Comparison of ENCODE assay signal across 7 cellular contexts in genomic region chr15:67836477-67836876, GRCh38. TPM values are rescaled to one million over a fixed set of nuclear protein-coding genes. Genes with fewer than 3 reads are reported as not detected.
DNase-seq lines count a peak whose midpoint lies in the region; ATAC-seq, FAIRE-seq and TF ChIP-seq lines count a peak whose summit lies in the region.

No MANE protein-coding gene starts in this region.

- CTCF ChIA-PET in endothelial cell of umbilical vein (lab: Charles Lee), result interaction anchor here (0.7 to 2.4 kb wide), 28 partner anchors 11 to 890 kb away, joined by 3 to 111 read pairs (median 4); partner anchors contain the start of gene C15orf61

- dilution Hi-C loops in endothelial cell of umbilical vein (cut with MboI; ENCODE audit: extremely low pct_ligation_motif_present, low sequenced_read_pairs), result no loop called here

- peaks cover 4% of the 10 kb centered on the region; the same call in 1 of the 2 replicates for H3K4me1 ChIP-seq in ES-I3 (ENCODE audit: insufficient read depth, low read length)
- peaks cover 9% of the 10 kb centered on the region; the same call in 1 of the 2 replicates for H3K4me1 ChIP-seq in MM.1S (ENCODE audit: low read length)
- peaks cover 42% of the 10 kb centered on the region for H3K4me1 ChIP-seq in endothelial cell of umbilical vein (ENCODE audit: control insufficient read depth, extremely low read depth, insufficient read depth, low read length)
- peaks cover 14 to 29% of the 10 kb centered on the region in 2 donors for H3K4me1 ChIP-seq in neuronal stem cell (ENCODE audit: control insufficient read depth in 2 of 2, insufficient read depth in 1 of 2, low read depth in 1 of 2, low read length in 2 of 2)

- no peak overlapping the region for H3K18ac ChIP-seq in neuronal stem cell (ENCODE audit: low read length)

- H3K9ac ChIP-seq in ES-I3 (ENCODE audit: low read depth, low read length) (peak overlapping the region; percentile 63; the same call in 1 of the 2 replicates), MM.1S (ENCODE audit: low read length) (no peak overlapping the region; the same call in 1 of the 2 replicates), endothelial cell of umbilical vein (replicated peaks; ENCODE audit: extremely low read depth, insufficient read depth, low read length) (no peak overlapping the region), neuronal stem cell (ENCODE audit: low read depth, low read length, poor library complexity) (no peak overlapping the region)

- no peak overlapping the region for H4K91ac ChIP-seq in neuronal stem cell (ENCODE audit: low read depth, low read length, poor library complexity)

- TF ChIP-seq CTCF in MM.1S (IDR thresholded peaks at IDR 0.05; ENCODE audit: low read length), result peak; percentile 80
- TF ChIP-seq CTCF in endothelial cell of umbilical vein (IDR thresholded peaks at IDR 0.05; ENCODE audit: extremely low read depth in 1 of 2, insufficient read depth in 1 of 2, low read depth in 1 of 2, low read length in 2 of 2), result peak; percentile 65 to 73

- H3K27ac ChIP-seq in MM.1S (ENCODE audit: low read length) (no peak overlapping the region), endothelial cell of umbilical vein (ENCODE audit: insufficient read depth, low read depth, low read length) (no peak overlapping the region), neuronal stem cell (replicated peaks; ENCODE audit: low read length) (no peak overlapping the region)

- H3K27me3 ChIP-seq in MM.1S (replicated peaks; ENCODE audit: insufficient read depth, low read length) (peaks cover 16% of the 10 kb centered on the region; the same call in 1 of the 2 replicates), endothelial cell of umbilical vein (ENCODE audit: control insufficient read depth in 2 of 2, insufficient read depth in 2 of 2, low read length in 2 of 2) (peaks cover 52 to 58% of the 10 kb centered on the region in 2 experiments), neuronal stem cell (ENCODE audit: control insufficient read depth in 3 of 3, insufficient read depth in 3 of 3, low read depth in 1 of 3, low read length in 3 of 3) (peaks cover 26 to 75% (median 60%) of the 10 kb centered on the region in 3 experiments)

- TF ChIP-seq POLR2A in endothelial cell of umbilical vein (IDR thresholded peaks at IDR 0.05; ENCODE audit: low read depth, low read length), result no peak

- no peak overlapping the region for H3K4ac ChIP-seq in neuronal stem cell (ENCODE audit: low read length)

- no peaks in the 10 kb centered on the region for H3K79me2 ChIP-seq in MM.1S (ENCODE audit: low read length)
- no peaks in the 10 kb centered on the region for H3K79me2 ChIP-seq in endothelial cell of umbilical vein (ENCODE audit: control insufficient read depth, insufficient read depth, low read length)

- no peak overlapping the region for H2BK5ac ChIP-seq in neuronal stem cell (ENCODE audit: low read length)

- peak; percentile 46 for DNase-seq in MM.1S
- DNase-seq in activated CD4-positive, alpha-beta T cell treated with anti-CD3 and anti-CD28 coated beads for 1 hour, result peak; percentile 29
- peak; percentile 52 for DNase-seq in endothelial cell of umbilical vein (ENCODE audit: low read depth, low spot score)
- no peak for DNase-seq in neuronal stem cell (ENCODE audit: low spot score)
- DNase-seq in Ammon's horn (ENCODE audit: low spot score), result no peak

- no peaks in the 10 kb centered on the region for H3K9me3 ChIP-seq in ES-I3 (ENCODE audit: control insufficient read depth, insufficient read depth, low read length)
- H3K9me3 ChIP-seq in MM.1S (replicated peaks; ENCODE audit: insufficient read depth, low read length), result no peaks in the 10 kb centered on the region
- no peaks in the 10 kb centered on the region for H3K9me3 ChIP-seq in endothelial cell of umbilical vein (replicated peaks; ENCODE audit: control insufficient read depth, insufficient read depth, low read length)
- H3K9me3 ChIP-seq in neuronal stem cell (replicated peaks in 1 of 2; ENCODE audit: control insufficient read depth in 2 of 2, insufficient read depth in 1 of 2, low read depth in 1 of 2, low read length in 2 of 2), result peaks cover 0 to 3% of the 10 kb centered on the region in 2 donors

- no peaks in the 10 kb centered on the region for H3K9me1 ChIP-seq in endothelial cell of umbilical vein (replicated peaks; ENCODE audit: control insufficient read depth, extremely low read depth, insufficient read depth, low read length)

- WGBS in neuronal stem cell (ENCODE audit: extremely low coverage in 2 of 2, insufficient read length in 2 of 2, insufficient replicate concordance in 1 of 2), 2 donors, result no CpG with 5 or more reads among the region's 8 CpGs

- H3K4me3 ChIP-seq in MM.1S (ENCODE audit: low read length), result peak overlapping the region; percentile 62
- H3K4me3 ChIP-seq in endothelial cell of umbilical vein (replicated peaks in 1 of 3; ENCODE audit: insufficient read depth in 1 of 3, low read depth in 1 of 3, low read length in 3 of 3), result peak overlapping the region in 1 of 3 experiments; percentile 47
- H3K4me3 ChIP-seq in neuronal stem cell (ENCODE audit: low read length in 2 of 2), result no peak overlapping the region

- H3F3A ChIP-seq in MM.1S (ENCODE audit: insufficient read depth, low read length), result peaks cover 17% of the 10 kb centered on the region; the same call in 1 of the 2 replicates

- H2AFZ ChIP-seq in MM.1S (ENCODE audit: low read length) (no peak overlapping the region), endothelial cell of umbilical vein (ENCODE audit: low read depth, low read length) (no peak overlapping the region), neuronal stem cell (ENCODE audit: low read length) (peak overlapping the region; percentile 73)

- no peaks in the 10 kb centered on the region for H3K79me1 ChIP-seq in neuronal stem cell (ENCODE audit: low read depth, low read length)

- H4K20me1 ChIP-seq in MM.1S (ENCODE audit: insufficient read depth, low read length) (no peaks in the 10 kb centered on the region), endothelial cell of umbilical vein (replicated peaks; ENCODE audit: control insufficient read depth, extremely low read depth, insufficient read depth, low read length) (no peaks in the 10 kb centered on the region)

- no TSS peak for BruUV-seq in endothelial cell of umbilical vein (replicated peaks; lab: Mats Ljungman, UMichigan)

- H3K9me2 ChIP-seq in MM.1S (replicated peaks; ENCODE audit: insufficient read depth, low read length), result no peaks in the 10 kb centered on the region

- no peak for ATAC-seq in GM21786 (IDR thresholded peaks at IDR 0.05; ENCODE audit: unreplicated experiment)

- no peak overlapping the region for H3K23ac ChIP-seq in neuronal stem cell (ENCODE audit: low read depth, low read length, poor library complexity)

- no peak overlapping the region for H3K14ac ChIP-seq in neuronal stem cell (ENCODE audit: low read length)

- intact Hi-C loops in endothelial cell of umbilical vein (cut with micrococcal nuclease), result loop anchor here (1.0 to 5.0 kb wide), 5 partner anchors 315 to 890 kb away; partner anchors contain the start of gene C15orf61

- H3K36me3 ChIP-seq in ES-I3 (ENCODE audit: insufficient read depth, low read length), result no peaks in the 10 kb centered on the region
- no peaks in the 10 kb centered on the region for H3K36me3 ChIP-seq in MM.1S (replicated peaks; ENCODE audit: insufficient read depth, low read length)
- no peaks in the 10 kb centered on the region for H3K36me3 ChIP-seq in endothelial cell of umbilical vein (ENCODE audit: control insufficient read depth in 2 of 2, extremely low read depth in 1 of 2, insufficient read depth in 2 of 2, low read length in 2 of 2)
- H3K36me3 ChIP-seq in neuronal stem cell (replicated peaks in 1 of 2; ENCODE audit: control insufficient read depth in 2 of 2, insufficient read depth in 2 of 2, low read length in 2 of 2), result no peaks in the 10 kb centered on the region

- no peak overlapping the region for H2BK12ac ChIP-seq in neuronal stem cell (ENCODE audit: low read length)

- H4K8ac ChIP-seq in neuronal stem cell (ENCODE audit: low read depth, low read length), result no peak overlapping the region

- no peak overlapping the region for H2BK15ac ChIP-seq in neuronal stem cell (ENCODE audit: low read length)

- H3K4me2 ChIP-seq in MM.1S (ENCODE audit: low read depth, low read length), result peak overlapping the region; percentile 97
- peak overlapping the region; percentile 65 for H3K4me2 ChIP-seq in endothelial cell of umbilical vein (ENCODE audit: insufficient read depth, low read length)
- no peak overlapping the region for H3K4me2 ChIP-seq in neuronal stem cell (ENCODE audit: insufficient read depth, low read length, poor library complexity, severe bottlenecking)

- POLR2A ChIA-PET in endothelial cell of umbilical vein (lab: Charles Lee), result no interaction called here

- no peak overlapping the region for H2AK5ac ChIP-seq in neuronal stem cell (ENCODE audit: low read depth, low read length)

- H2BK120ac ChIP-seq in neuronal stem cell (ENCODE audit: low read depth, low read length), result no peak overlapping the region

- FAIRE-seq in endothelial cell of umbilical vein (lab: Jason Lieb, UNC), result peak; percentile 89

TF ChIP-seq in endothelial cell of umbilical vein, 7 proteins besides CTCF, POLR2A, EP300 and RAD21 (continues in another document):
- TF ChIP-seq JUN (IDR thresholded peaks at IDR 0.05; ENCODE audit: borderline replicate concordance, insufficient read depth, insufficient read length, low read depth) (no peak), FOS (IDR thresholded peaks at IDR 0.05; ENCODE audit: borderline replicate concordance, insufficient read depth, low read length) (no peak)

RNA-seq across cellular contexts. Expression of gene RNU6-1, which starts 3.4 kb away (rescaled TPM):
- not detected in 2 replicates for total RNA-seq in endothelial cell of umbilical vein
- not detected in 2 replicates for polyA plus RNA-seq in endothelial cell of umbilical vein
- polyA plus RNA-seq in endothelial cell of umbilical vein (2011; cell fraction: cytosol; rRNA removed), result not detected in 2 replicates
- not detected in 2 replicates for polyA plus RNA-seq in endothelial cell of umbilical vein (2011; cell fraction: nucleus; rRNA removed)
- polyA plus RNA-seq in endothelial cell of umbilical vein (2012), result not detected in 2 replicates
- polyA minus RNA-seq in endothelial cell of umbilical vein, result not detected in 2 replicates
- polyA minus RNA-seq in endothelial cell of umbilical vein (2011; cell fraction: cytosol; rRNA and poly(A)+ RNA removed), result 1,914 TPM
- polyA minus RNA-seq in endothelial cell of umbilical vein (2011; cell fraction: nucleus; rRNA and poly(A)+ RNA removed), result not detected in 2 replicates
- not detected for polyA plus RNA-seq in neuronal stem cell (2013, experiment 1 of 2)
- polyA plus RNA-seq in neuronal stem cell (2013, experiment 2 of 2), result not detected

RNA-seq across cellular contexts. Expression of gene SKOR1, which starts 11.2 kb away (rescaled TPM):
- 0.09 and 0.15 TPM in 2 replicates for total RNA-seq in endothelial cell of umbilical vein
- polyA plus RNA-seq in endothelial cell of umbilical vein, result 0.05 and 0.06 TPM in 2 replicates
- 0.03 and 0.06 TPM in 2 replicates for polyA plus RNA-seq in endothelial cell of umbilical vein (2011; cell fraction: cytosol; rRNA removed)
- 0.17 and 0.25 TPM in 2 replicates for polyA plus RNA-seq in endothelial cell of umbilical vein (2011; cell fraction: nucleus; rRNA removed)
- 0.07 TPM in 1 of 2 replicates, not detected in the other for polyA plus RNA-seq in endothelial cell of umbilical vein (2012)
- polyA minus RNA-seq in endothelial cell of umbilical vein, result 0.13 and 0.15 TPM in 2 replicates
- polyA minus RNA-seq in endothelial cell of umbilical vein (2011; cell fraction: cytosol; rRNA and poly(A)+ RNA removed), result 0.41 TPM
- polyA minus RNA-seq in endothelial cell of umbilical vein (2011; cell fraction: nucleus; rRNA and poly(A)+ RNA removed), result 0.19 and 0.58 TPM in 2 replicates
- polyA plus RNA-seq in neuronal stem cell (2013, experiment 1 of 2), result 0.24 TPM
- 0.21 TPM for polyA plus RNA-seq in neuronal stem cell (2013, experiment 2 of 2)

Comparison
In these comparisons a context has a peak if more than half of its experiments do, and no peak if none do; other contexts are left out.
1. DNase-seq: peak in MM.1S (single experiment), activated CD4-positive, alpha-beta T cell treated with anti-CD3 and anti-CD28 coated beads for 1 hour (single experiment) and endothelial cell of umbilical vein (single experiment); none in neuronal stem cell (single experiment) and Ammon's horn (single experiment).